ENCODE assay signal across 12 cellular contexts in the genomic region with DNA sequence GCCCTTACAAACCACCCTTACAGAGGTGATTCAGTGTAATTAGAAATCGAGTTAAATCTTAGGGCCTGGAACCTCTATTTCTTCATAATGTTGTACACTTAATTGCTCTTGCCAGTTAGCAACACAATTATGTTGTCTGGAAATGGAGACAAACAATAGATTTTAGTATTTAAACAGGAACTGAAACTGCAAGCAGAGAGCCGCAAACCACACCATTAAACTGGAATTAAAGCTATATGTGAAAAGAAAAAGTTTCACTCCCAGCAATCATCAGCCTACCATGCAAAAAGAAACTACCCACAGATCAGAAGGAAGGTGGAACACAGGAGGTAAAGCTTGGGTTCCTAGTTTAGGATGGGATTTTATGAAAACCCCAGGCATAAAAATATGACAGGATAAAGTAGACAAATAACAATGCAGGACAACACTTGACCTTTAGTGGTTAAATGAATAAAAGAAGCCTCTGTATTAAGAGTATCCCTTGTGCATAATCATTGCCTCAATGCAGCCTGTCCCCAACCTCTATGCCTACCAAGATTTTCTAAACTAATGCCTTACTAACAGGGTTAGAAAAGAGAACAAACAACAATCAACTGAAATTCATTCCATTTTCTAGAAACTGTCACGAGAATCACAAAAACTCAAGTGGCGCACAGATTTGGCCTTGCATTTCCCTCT.
A peak's percentile ranks its signal among the peaks of the same experiment; 100 is the strongest.
DNase-seq lines count a peak whose midpoint lies in the region; ATAC-seq and TF ChIP-seq lines count a peak whose summit lies in the region.
"Had no signal": no experiment of that assay in that cellular context is flagged by ENCODE, and none has a peak within 500 bp of the region (broad histone marks: within the 10 kb centered on the region; RNA-seq: fewer than 3 reads in every experiment).

No MANE protein-coding gene starts in this region.

- peaks cover 47% of the 10 kb centered on the region for H3K4me1 ChIP-seq in BLaER1
- H3K4me1 ChIP-seq in KMS-11 (ENCODE audit: low read depth, poor library complexity, severe bottlenecking), result peaks cover 25% of the 10 kb centered on the region
- H3K4me1 ChIP-seq in ascending aorta, result peaks cover 2 to 22% of the 10 kb centered on the region in 2 donors

- H3K9me3 ChIP-seq in BLaER1, result peaks cover 11% of the 10 kb centered on the region
- no peaks in the 10 kb centered on the region for H3K9me3 ChIP-seq in ascending aorta
- H3K9me3 ChIP-seq: tibial nerve had no signal

- intact Hi-C loops in ascending aorta (cut with DNase I), result no loop called here

- H3K79me2 ChIP-seq in KMS-11 (ENCODE audit: insufficient read depth, low read depth), result no peaks in the 10 kb centered on the region

- H3K36me3 ChIP-seq in BLaER1 (no peaks in the 10 kb centered on the region), KMS-11 (ENCODE audit: insufficient read depth) (no peaks in the 10 kb centered on the region), ascending aorta (no peaks in the 10 kb centered on the region)
- H3K36me3 ChIP-seq: tibial nerve had no signal

- H3K9ac ChIP-seq in BLaER1, result no peak overlapping the region
- no peak overlapping the region for H3K9ac ChIP-seq in KMS-11

- DNase-seq in kidney glomerular epithelial cell (lab: John Stamatoyannopoulos, UW) (no peak), C1 segment of cervical spinal cord (lab: John Stamatoyannopoulos, UW) (no peak), ascending aorta (ENCODE audit: low spot score in 2 of 2) (no peak)
- DNase-seq in activated CD8-positive, alpha-beta memory T cell treated with anti-CD3 and anti-CD28 coated beads, Interleukin-2, amount 50 U/mL, for 4 hours, result no peak
- DNase-seq: activated effector memory CD4-positive, alpha-beta T cell treated with Interleukin-2 at 50 U/mL for 16 hours; NCI-H524; stimulated activated CD4-positive, alpha-beta T cell treated with anti-CD3 and anti-CD28 coated beads, Interleukin-1b, Interleukin-23, amount 100 ng/mL, for 48 hours had no signal

- H3K27ac ChIP-seq in BLaER1 (peak overlapping the region; percentile 54), KMS-11 (peak overlapping the region; percentile 31), ascending aorta (no peak overlapping the region)

- H3K4me2 ChIP-seq in BLaER1, result peak overlapping the region; percentile 56
- peak overlapping the region; percentile 46 for H3K4me2 ChIP-seq in KMS-11

- TF ChIP-seq CTCF in KMS-11 (conservative IDR thresholded peaks at IDR 0.05; ENCODE audit: low read depth, low read length) (no peak), ascending aorta (IDR thresholded peaks at IDR 0.05) (no peak)

- no peaks in the 10 kb centered on the region for H4K20me1 ChIP-seq in BLaER1
- no peaks in the 10 kb centered on the region for H4K20me1 ChIP-seq in KMS-11 (ENCODE audit: insufficient read depth)

- H2AFZ ChIP-seq in KMS-11 (ENCODE audit: low read depth), result no peak overlapping the region

- no peaks in the 10 kb centered on the region for H3K27me3 ChIP-seq in BLaER1
- H3K27me3 ChIP-seq in KMS-11 (ENCODE audit: insufficient read depth, low read depth), result no peaks in the 10 kb centered on the region
- no peaks in the 10 kb centered on the region for H3K27me3 ChIP-seq in ascending aorta
- H3K27me3 ChIP-seq: tibial nerve had no signal

- ATAC-seq in GM19328 (IDR thresholded peaks at IDR 0.05; ENCODE audit: unreplicated experiment) (peak; percentile 92), HG02870 (IDR thresholded peaks at IDR 0.05; ENCODE audit: unreplicated experiment) (peak; percentile 93)

- H3K4me3 ChIP-seq in BLaER1 (no peak overlapping the region), KMS-11 (IDR thresholded peaks at IDR 0.05; ENCODE audit: insufficient read depth, low read depth, low read length) (no peak overlapping the region), ascending aorta (no peak overlapping the region)
- H3K4me3 ChIP-seq: tibial nerve had no signal

Comparison
In these comparisons a context has a peak if more than half of its experiments do, and no peak if none do; other contexts are left out.
1. H3K27ac ChIP-seq: peak in BLaER1 (single experiment) and KMS-11 (single experiment); none in ascending aorta (0 of 2).